22 cellular contexts compared by ENCODE assay signal in genomic region chr12:124865728-124866127, GRCh38. TPM values are rescaled to one million over a fixed set of nuclear protein-coding genes. Genes with fewer than 3 reads are reported as not detected.
DNase-seq lines count a peak whose midpoint lies in the region; ATAC-seq and TF ChIP-seq lines count a peak whose summit lies in the region.
"Had no signal": no experiment of that assay in that cellular context is flagged by ENCODE, and none has a peak within 500 bp of the region (broad histone marks: within the 10 kb centered on the region; RNA-seq: fewer than 3 reads in every experiment).

No MANE protein-coding gene starts in this region.

- peak overlapping the region in 1 of 10 donors; percentile 50 for H3K27ac Mint-ChIP-seq in naive thymus-derived CD8-positive, alpha-beta T cell
- H3K27ac Mint-ChIP-seq: GM23338 had no signal

- peak; percentile 75 to 90 for DNase-seq in T47D (ENCODE audit: low read depth in 1 of 2, low spot score in 1 of 2)
- DNase-seq in mammary epithelial cell: no peak
- DNase-seq in lung (ENCODE audit: low spot score): peak; percentile 34
- no peak for DNase-seq in naive thymus-derived CD8-positive, alpha-beta T cell
- DNase-seq: 8988T, EL, Kasumi-1, MG63, NCI-H1417, NCI-H1694 treated with DMSO at 0.1 percent for 48 hours, NCI-H2081 treated with DMSO at 0.1 percent for 48 hours, NCI-H2171 treated with DMSO at 0.1 percent for 48 hours, NCI-H526, SHP77 had no signal

- H3K9me3 ChIP-seq in mammary epithelial cell (replicated peaks; ENCODE audit: insufficient read depth, low read length) (no peaks in the 10 kb centered on the region), lung (ENCODE audit: control insufficient read depth in 2 of 2, insufficient read depth in 1 of 2, low read length in 1 of 2) (no peaks in the 10 kb centered on the region)
- H3K9me3 ChIP-seq: MG63 had no signal

- H3K4me3 ChIP-seq in mammary epithelial cell (replicated peaks in 1 of 3; ENCODE audit: insufficient read depth in 1 of 3, low read depth in 2 of 3, low read length in 3 of 3): no peak overlapping the region
- H3K4me3 ChIP-seq in lung: no peak overlapping the region
- H3K4me3 ChIP-seq: GM23338, MG63 had no signal

- no peaks in the 10 kb centered on the region for H4K20me1 ChIP-seq in mammary epithelial cell (ENCODE audit: insufficient read depth, low read length)

- H3K79me2 ChIP-seq in mammary epithelial cell (ENCODE audit: insufficient read depth, low read length): peaks cover 29% of the 10 kb centered on the region

- dilution Hi-C loops in mammary epithelial cell (cut with HindIII; ENCODE audit: low sequenced_read_pairs): loop anchor here (5.0 kb wide), 2 partner anchors 52 to 78 kb away; no protein-coding TSS in a partner anchor

- H3K4me2 ChIP-seq in mammary epithelial cell (ENCODE audit: insufficient read depth, low read depth, low read length): no peak overlapping the region
- H3K4me2 ChIP-seq: GM23338 had no signal

- POLR2A ChIA-PET in naive thymus-derived CD8-positive, alpha-beta T cell (lab: Charles Lee): no interaction called here

- no peaks in the 10 kb centered on the region for H3K27me3 ChIP-seq in mammary epithelial cell (ENCODE audit: insufficient read depth, low read length)
- H3K27me3 ChIP-seq in lung (ENCODE audit: control insufficient read depth, insufficient read depth): no peaks in the 10 kb centered on the region
- H3K27me3 ChIP-seq: MG63 had no signal

- H3K9me3 Mint-ChIP-seq in naive thymus-derived CD8-positive, alpha-beta T cell: no peaks in the 10 kb centered on the region
- H3K9me3 Mint-ChIP-seq: IgD-negative memory B cell had no signal

- intact Hi-C loops in mammary epithelial cell (cut with micrococcal nuclease): no loop called here

- no peak overlapping the region for H2AFZ ChIP-seq in mammary epithelial cell (ENCODE audit: low read depth, low read length)
- H2AFZ ChIP-seq: GM23338 had no signal

- CTCF ChIA-PET in mammary epithelial cell (lab: Charles Lee; ENCODE audit: low non-redundant PET): no interaction called here

- 88% methylated on average over 5 of the region's 7 CpGs for WGBS in mammary epithelial cell (ENCODE audit: low coverage, missing lambda C conversion rate)
- WGBS in lung, 2 donors: 58 to 78% methylated on average over 7 of the region's 7 CpGs

- H3K27ac ChIP-seq in mammary epithelial cell (ENCODE audit: insufficient read depth, low read depth, low read length) (no peak overlapping the region), VCaP (peak overlapping the region; percentile 74), lung (ENCODE audit: low read depth in 1 of 2, low read length in 1 of 2) (peak overlapping the region in 1 of 2 donors; percentile 36)

- H3K4me3 Mint-ChIP-seq in naive thymus-derived CD8-positive, alpha-beta T cell: peak overlapping the region in 2 of 10 donors; percentile 7 to 29
- H3K4me3 Mint-ChIP-seq: CD14-positive monocyte, GM23338 had no signal

- TF ChIP-seq CTCF in mammary epithelial cell (conservative IDR thresholded peaks at IDR 0.05 in 1 of 2, IDR thresholded peaks at IDR 0.05 in 1 of 2; ENCODE audit: extremely low read depth in 1 of 2, insufficient read depth in 1 of 2, low read depth in 1 of 2, low read length in 2 of 2) (no peak), VCaP (conservative IDR thresholded peaks at IDR 0.05) (no peak), lung (IDR thresholded peaks at IDR 0.05; ENCODE audit: control extremely low read depth, extremely low read depth) (no peak)

- no TSS peak for BruUV-seq in mammary epithelial cell (replicated peaks; lab: Mats Ljungman, UMichigan)

- ATAC-seq in lung (ENCODE audit: insufficient read depth, low FRiP score) (no peak), GM18858 (IDR thresholded peaks at IDR 0.05; ENCODE audit: unreplicated experiment) (no peak), GM21360 (IDR thresholded peaks at IDR 0.05; ENCODE audit: unreplicated experiment) (no peak), GM19035 (IDR thresholded peaks at IDR 0.05; ENCODE audit: unreplicated experiment) (no peak)
- no peak for ATAC-seq in naive thymus-derived CD8-positive, alpha-beta T cell
- ATAC-seq: GM23338, HCT116 had no signal

- H3K9ac ChIP-seq in mammary epithelial cell (ENCODE audit: insufficient read depth, low read length): no peak overlapping the region

- H3K36me3 ChIP-seq in mammary epithelial cell (ENCODE audit: insufficient read depth, low read length) (no peaks in the 10 kb centered on the region), lung (ENCODE audit: control insufficient read depth in 2 of 2, insufficient read depth in 2 of 2, low read length in 2 of 2) (no peaks in the 10 kb centered on the region)
- H3K36me3 ChIP-seq: MG63 had no signal

- peaks cover 1 to 16% (median 7%) of the 10 kb centered on the region in 5 donors for H3K27me3 Mint-ChIP-seq in naive thymus-derived CD8-positive, alpha-beta T cell

- in situ Hi-C loops in T47D (cut with HindIII; ENCODE audit: low pct_unique_long_range_greater_than_20kb, low sequenced_read_pairs) (no loop called here), mammary epithelial cell (cut with MboI; ENCODE audit: low sequenced_read_pairs in 2 of 2) (no loop called here)

- H3K4me1 ChIP-seq in mammary epithelial cell (ENCODE audit: insufficient read depth, low read length) (peaks cover 20% of the 10 kb centered on the region), lung (ENCODE audit: control insufficient read depth in 2 of 2, insufficient read depth in 2 of 2, low read length in 2 of 2) (peaks cover 0 to 19% of the 10 kb centered on the region in 2 donors)

- peaks cover 18 to 39% (median 29%) of the 10 kb centered on the region in 4 donors for H3K4me1 Mint-ChIP-seq in naive thymus-derived CD8-positive, alpha-beta T cell

- no peaks in the 10 kb centered on the region for H3K36me3 Mint-ChIP-seq in naive thymus-derived CD8-positive, alpha-beta T cell
- H3K36me3 Mint-ChIP-seq: IgD-negative memory B cell had no signal

RNA-seq across cellular contexts. Expression of gene SCARB1, which starts 2.1 kb away (rescaled TPM):
- total RNA-seq in mammary epithelial cell (10 to 100 TPM; 44.8 to 60.9 TPM), lung (10 to 100 TPM; 28.0 to 31.3 TPM)
- polyA plus RNA-seq in mammary epithelial cell (122 TPM), lung (10 to 100 TPM; 11.9 to 29.7 TPM)
- 117 TPM for polyA minus RNA-seq in mammary epithelial cell
- total RNA-seq in naive thymus-derived CD8-positive, alpha-beta T cell: 1 to 10 TPM; 4.3 to 7.2 TPM
- 1 to 10 TPM; 2.7 to 3.9 (median 3.1) TPM for polyA plus RNA-seq in naive thymus-derived CD8-positive, alpha-beta T cell

RNA-seq across cellular contexts. Expression of gene UBC, which starts 48.7 kb away (rescaled TPM):
- total RNA-seq in mammary epithelial cell (1,000 to 10,000 TPM; 1,187 to 2,186 TPM), lung (1,000 to 10,000 TPM; 1,113 to 1,141 TPM)
- polyA plus RNA-seq in mammary epithelial cell (3,278 TPM), lung (1,000 to 10,000 TPM; 1,465 to 1,682 TPM)
- polyA minus RNA-seq in mammary epithelial cell: 2,197 TPM
- 100 to 1,000 TPM; 773 to 788 TPM for total RNA-seq in naive thymus-derived CD8-positive, alpha-beta T cell
- polyA plus RNA-seq in naive thymus-derived CD8-positive, alpha-beta T cell: 1,000 to 10,000 TPM; 1,080 to 1,331 (median 1,214) TPM

Comparison
In these comparisons a context has a peak if more than half of its experiments do, and no peak if none do; other contexts are left out.
1. DNase-seq: peak in T47D (2 of 2) and lung (single experiment); none in mammary epithelial cell (single experiment) and naive thymus-derived CD8-positive, alpha-beta T cell (0 of 10).